In genomic region chr10:127292888-127293287, GRCh38 we compare ENCODE assay signal across 18 cellular contexts.
DNase-seq lines count a peak whose midpoint lies in the region; ATAC-seq and TF ChIP-seq lines count a peak whose summit lies in the region.
"Had no signal": no experiment of that assay in that cellular context is flagged by ENCODE, and none has a peak within 500 bp of the region (broad histone marks: within the 10 kb centered on the region; RNA-seq: fewer than 3 reads in every experiment).

No MANE protein-coding gene starts in this region.

- ATAC-seq in central memory CD8-positive, alpha-beta T cell (replicated peaks; ENCODE audit: extremely low read depth, poor library complexity, severe bottlenecking): no peak
- no peak for ATAC-seq in natural killer cell
- ATAC-seq: GM23338, HCT116, Right ventricle myocardium inferior had no signal

- no peaks in the 10 kb centered on the region for H3K9me3 ChIP-seq in CD4-positive, alpha-beta memory T cell (ENCODE audit: control insufficient read depth in 1 of 2, low read length in 2 of 2)
- peaks cover 5% of the 10 kb centered on the region for H3K9me3 ChIP-seq in suprapubic skin

- TF ChIP-seq CTCF in natural killer cell (IDR thresholded peaks at IDR 0.05): no peak
- TF ChIP-seq CTCF in suprapubic skin (IDR thresholded peaks at IDR 0.05): no peak

- no peak for TF ChIP-seq EP300 in suprapubic skin (IDR thresholded peaks at IDR 0.05)

- H3K4me1 Mint-ChIP-seq in T-helper 2 cell treated with Interferon-gamma antibody and Interleukin-4, amounts not matched to agents 5 μg/mL and 100 μg/mL, for 36 hours (ENCODE audit: low read depth): peaks cover 38% of the 10 kb centered on the region
- peaks cover 21 to 45% (median 27%) of the 10 kb centered on the region in 4 donors for H3K4me1 Mint-ChIP-seq in CD4-positive, alpha-beta memory T cell
- peaks cover 29% of the 10 kb centered on the region for H3K4me1 Mint-ChIP-seq in central memory CD8-positive, alpha-beta T cell
- peaks cover 65 to 74% of the 10 kb centered on the region in 2 donors for H3K4me1 Mint-ChIP-seq in natural killer cell
- H3K4me1 Mint-ChIP-seq: IgD-negative memory B cell had no signal

- 95% methylated on average over 4 of the region's 4 CpGs for WGBS in suprapubic skin

- no peak for TF ChIP-seq POLR2A in suprapubic skin (IDR thresholded peaks at IDR 0.05)

- H3K4me3 ChIP-seq in CD4-positive, alpha-beta memory T cell (ENCODE audit: low read length in 2 of 2): no peak overlapping the region
- no peak overlapping the region for H3K4me3 ChIP-seq in suprapubic skin
- H3K4me3 ChIP-seq: GM23338 had no signal

- H3K27me3 Mint-ChIP-seq in T-helper 2 cell treated with Interferon-gamma antibody and Interleukin-4, amounts not matched to agents 5 μg/mL and 100 μg/mL, for 36 hours (ENCODE audit: low read depth): peaks cover 50% of the 10 kb centered on the region
- H3K27me3 Mint-ChIP-seq in CD4-positive, alpha-beta memory T cell: no peaks in the 10 kb centered on the region
- no peaks in the 10 kb centered on the region for H3K27me3 Mint-ChIP-seq in central memory CD8-positive, alpha-beta T cell
- H3K27me3 Mint-ChIP-seq in natural killer cell (ENCODE audit: low read depth in 2 of 2): peaks cover 0 to 2% of the 10 kb centered on the region in 2 donors
- H3K27me3 Mint-ChIP-seq: IgD-negative memory B cell had no signal

- H3K4me1 ChIP-seq in CD4-positive, alpha-beta memory T cell (ENCODE audit: insufficient read depth, low read length): peaks cover 35% of the 10 kb centered on the region
- no peaks in the 10 kb centered on the region for H3K4me1 ChIP-seq in suprapubic skin

- H3K36me3 ChIP-seq in CD4-positive, alpha-beta memory T cell (ENCODE audit: insufficient read depth, low read length): no peaks in the 10 kb centered on the region
- H3K36me3 ChIP-seq in suprapubic skin: no peaks in the 10 kb centered on the region

- POLR2A ChIA-PET in CD4-positive, alpha-beta memory T cell (lab: Charles Lee; ENCODE audit: partially characterized antibody): no interaction called here

- no peak overlapping the region for H3K27ac Mint-ChIP-seq in T-helper 2 cell treated with Interferon-gamma antibody and Interleukin-4, amounts not matched to agents 5 μg/mL and 100 μg/mL, for 36 hours
- peak overlapping the region in 1 of 7 donors; percentile 52 for H3K27ac Mint-ChIP-seq in CD4-positive, alpha-beta memory T cell
- H3K27ac Mint-ChIP-seq in central memory CD8-positive, alpha-beta T cell (ENCODE audit: low read depth): no peak overlapping the region
- H3K27ac Mint-ChIP-seq in natural killer cell: peak overlapping the region; percentile 65 to 81
- H3K27ac Mint-ChIP-seq: CD4-positive, CD25-positive, alpha-beta regulatory T cell; IgD-negative memory B cell had no signal

- peak overlapping the region; percentile 72 for H3K4me3 Mint-ChIP-seq in T-helper 2 cell treated with Interferon-gamma antibody and Interleukin-4, amounts not matched to agents 5 μg/mL and 100 μg/mL, for 36 hours
- peak overlapping the region in 6 of 8 donors; percentile 6 to 70 (median 34) for H3K4me3 Mint-ChIP-seq in CD4-positive, alpha-beta memory T cell
- H3K4me3 Mint-ChIP-seq in central memory CD8-positive, alpha-beta T cell: peak overlapping the region; percentile 27
- H3K4me3 Mint-ChIP-seq in natural killer cell: peak overlapping the region; percentile 68
- H3K4me3 Mint-ChIP-seq: GM23338, IgD-negative memory B cell had no signal

- H3K9me3 Mint-ChIP-seq in T-helper 2 cell treated with Interferon-gamma antibody and Interleukin-4, amounts not matched to agents 5 μg/mL and 100 μg/mL, for 36 hours: peaks cover 17% of the 10 kb centered on the region
- peaks cover 3 to 17% (median 8%) of the 10 kb centered on the region in 8 donors for H3K9me3 Mint-ChIP-seq in CD4-positive, alpha-beta memory T cell
- H3K9me3 Mint-ChIP-seq in central memory CD8-positive, alpha-beta T cell: no peaks in the 10 kb centered on the region
- no peaks in the 10 kb centered on the region for H3K9me3 Mint-ChIP-seq in natural killer cell

- peaks cover 6% of the 10 kb centered on the region for H3K36me3 Mint-ChIP-seq in T-helper 2 cell treated with Interferon-gamma antibody and Interleukin-4, amounts not matched to agents 5 μg/mL and 100 μg/mL, for 36 hours (ENCODE audit: low read depth)
- no peaks in the 10 kb centered on the region for H3K36me3 Mint-ChIP-seq in CD4-positive, alpha-beta memory T cell
- H3K36me3 Mint-ChIP-seq in central memory CD8-positive, alpha-beta T cell (ENCODE audit: insufficient read depth): peaks cover 1% of the 10 kb centered on the region
- H3K36me3 Mint-ChIP-seq in natural killer cell: peaks cover 9% of the 10 kb centered on the region
- H3K36me3 Mint-ChIP-seq: IgD-negative memory B cell had no signal

- H3K27ac ChIP-seq in CD4-positive, alpha-beta memory T cell (ENCODE audit: low read depth, low read length): no peak overlapping the region
- H3K27ac ChIP-seq in suprapubic skin: no peak overlapping the region

- intact Hi-C loops in CD4-positive, alpha-beta memory T cell (cut with micrococcal nuclease): no loop called here
- intact Hi-C loops in natural killer cell (cut with micrococcal nuclease): loop anchor here (1.0 kb wide), 2 partner anchors 39 to 43 kb away; no protein-coding TSS in a partner anchor

- H3K27me3 ChIP-seq in CD4-positive, alpha-beta memory T cell (ENCODE audit: insufficient read depth, low read length): no peaks in the 10 kb centered on the region
- H3K27me3 ChIP-seq in suprapubic skin: no peaks in the 10 kb centered on the region

- DNase-seq in T-helper 2 cell treated with Interferon-gamma antibody and Interleukin-4, amounts not matched to agents 5 μg/mL and 100 μg/mL, for 36 hours (ENCODE audit: low spot score): no peak
- DNase-seq in T-helper 2 cell (no peak), natural killer cell (no peak), kidney glomerular epithelial cell (lab: John Stamatoyannopoulos, UW) (no peak), occipital lobe (lab: John Stamatoyannopoulos, UW) (no peak), suprapubic skin (ENCODE audit: low spot score in 2 of 2) (no peak)
- DNase-seq in CD4-positive, alpha-beta memory T cell: no peak
- DNase-seq in central memory CD8-positive, alpha-beta T cell (ENCODE audit: low spot score in 2 of 2): no peak
- DNase-seq: 8988T, Karpas-422, NCI-H1092, NCI-H2081, NCI-H748 treated with DMSO at 0.1 percent for 48 hours had no signal

- CTCF ChIA-PET in CD4-positive, alpha-beta memory T cell (lab: Charles Lee; ENCODE audit: partially characterized antibody): no interaction called here

Comparison
In these comparisons a context has a peak if more than half of its experiments do, and no peak if none do; other contexts are left out.
1. H3K27ac Mint-ChIP-seq: peak in natural killer cell (2 of 2); none in T-helper 2 cell treated with Interferon-gamma antibody and Interleukin-4, amounts not matched to agents 5 μg/mL and 100 μg/mL, for 36 hours (single experiment) and central memory CD8-positive, alpha-beta T cell (single experiment).
2. Peak in every context shown above with its lines, with median percentiles within 50 percentile points of each other: H3K4me3 Mint-ChIP-seq.